ENCODE assay signal across 17 cellular contexts in genomic region chr6:142698751-142699150, GRCh38.
DNase-seq lines count a peak whose midpoint lies in the region; ATAC-seq and TF ChIP-seq lines count a peak whose summit lies in the region.
"Had no signal": no experiment of that assay in that cellular context is flagged by ENCODE, and none has a peak within 500 bp of the region (broad histone marks: within the 10 kb centered on the region; RNA-seq: fewer than 3 reads in every experiment).

No MANE protein-coding gene starts in this region.

- DNase-seq in NCI-H82 (lab: John Stamatoyannopoulos, UW) (peak; percentile 33), NCI-H82 treated with DMSO at 0.1 percent for 48 hours (lab: John Stamatoyannopoulos, UW; ENCODE audit: unreplicated experiment) (no peak), RKO (ENCODE audit: low spot score) (peak; percentile 15), endothelial cell (ENCODE audit: low spot score) (no peak)
- DNase-seq: activated CD8-positive, alpha-beta memory T cell treated with anti-CD3 and anti-CD28 coated beads for 24 hours; DMS79; left ventricle myocardium inferior; NCI-H2081 treated with DMSO at 0.1 percent for 48 hours; stimulated activated CD4-positive, alpha-beta T cell treated with anti-CD3 and anti-CD28 coated beads, Interleukin-12 subunit alpha, Interleukin-12 subunit beta, amount 100 ng/mL, for 4 hours; upper lobe of left lung had no signal

- H3K4me3 Mint-ChIP-seq in endothelial cell (ENCODE audit: unreplicated experiment), result peak overlapping the region; percentile 0

- H3K36me3 Mint-ChIP-seq in endothelial cell (ENCODE audit: low read depth, unreplicated experiment), result no peaks in the 10 kb centered on the region
- H3K36me3 Mint-ChIP-seq: IgD-negative memory B cell had no signal

- H3K27ac ChIP-seq in temporal lobe (ENCODE audit: low read depth, low read length), result peak overlapping the region; percentile 17
- H3K27ac ChIP-seq: A549, left ventricle myocardium inferior, upper lobe of left lung had no signal

- H3K4me1 Mint-ChIP-seq in endothelial cell (ENCODE audit: unreplicated experiment), result peaks cover 50% of the 10 kb centered on the region

- ATAC-seq in HG03045 (IDR thresholded peaks at IDR 0.05; ENCODE audit: unreplicated experiment), result no peak
- ATAC-seq in GM21526 (IDR thresholded peaks at IDR 0.05; ENCODE audit: low FRiP score, unreplicated experiment), result no peak
- no peak for ATAC-seq in GM19397 (IDR thresholded peaks at IDR 0.05; ENCODE audit: unreplicated experiment)
- ATAC-seq: activated naive CD4-positive, alpha-beta T cell treated with anti-CD3 and anti-CD28 coated beads, Interleukin-2, amount 50 U/mL, for 72 hours had no signal

- H3K9me3 Mint-ChIP-seq in endothelial cell (ENCODE audit: unreplicated experiment), result no peaks in the 10 kb centered on the region
- H3K9me3 Mint-ChIP-seq: IgD-negative memory B cell had no signal

- TF ChIP-seq CTCF in endothelial cell (IDR thresholded peaks at IDR 0.05; ENCODE audit: unreplicated experiment), result no peak

- peak overlapping the region; percentile 96 for H3K27ac Mint-ChIP-seq in endothelial cell (ENCODE audit: unreplicated experiment)
- H3K27ac Mint-ChIP-seq: activated naive CD4-positive, alpha-beta T cell treated with anti-CD3 and anti-CD28 coated beads, Interleukin-2, amount 50 U/mL, for 72 hours had no signal

- peaks cover 4% of the 10 kb centered on the region for H3K27me3 Mint-ChIP-seq in endothelial cell (ENCODE audit: unreplicated experiment)
- H3K27me3 Mint-ChIP-seq: IgD-negative memory B cell had no signal

Comparison
In these comparisons a context has a peak if more than half of its experiments do, and no peak if none do; other contexts are left out.
1. DNase-seq: peak in NCI-H82 (single experiment) and RKO (single experiment); none in NCI-H82 treated with DMSO at 0.1 percent for 48 hours (single experiment) and endothelial cell (single experiment).